ENCODE assay signal across 8 cellular contexts in the genomic region with DNA sequence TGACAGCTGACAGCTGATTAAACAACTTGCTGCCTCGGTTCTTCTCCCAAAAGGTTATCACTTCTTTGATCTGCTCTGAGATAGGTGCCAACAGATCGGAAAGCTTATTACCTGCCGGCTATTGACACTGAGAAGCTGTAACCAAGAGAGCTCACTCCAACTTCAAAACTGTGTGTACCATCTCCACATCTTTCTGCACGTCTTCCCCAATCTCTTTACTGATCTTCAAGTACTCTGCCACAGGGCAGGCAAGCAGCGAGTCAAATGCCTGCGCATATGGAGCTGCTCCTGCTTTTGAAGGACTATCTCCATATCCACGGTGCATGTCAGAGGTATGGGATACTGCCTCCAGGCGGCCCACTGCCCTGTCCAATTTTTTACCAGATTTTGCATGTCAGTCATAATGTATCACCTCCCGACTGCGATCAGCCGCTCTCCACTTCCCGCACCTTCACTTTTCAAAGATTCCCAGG. TPM values are rescaled to one million over a fixed set of nuclear protein-coding genes. Genes with fewer than 3 reads are reported as not detected.
DNase-seq lines count a peak whose midpoint lies in the region; ATAC-seq and TF ChIP-seq lines count a peak whose summit lies in the region.

No MANE protein-coding gene starts in this region.

- H3K27me3 ChIP-seq in PC-9 (ENCODE audit: insufficient read depth, low read depth) (peaks cover 22% of the 10 kb centered on the region; the same call in 1 of the 2 replicates), skeletal muscle tissue (ENCODE audit: control insufficient read depth in 3 of 3, insufficient read depth in 3 of 3, low read length in 3 of 3) (no peaks in the 10 kb centered on the region)

- peak overlapping the region in 2 of 3 donors; percentile 65 to 85 for H3K9ac ChIP-seq in skeletal muscle tissue (ENCODE audit: low read depth in 1 of 3, low read length in 3 of 3)

- peak overlapping the region; percentile 89; the same call in 1 of the 2 replicates for H2AFZ ChIP-seq in PC-9

- TF ChIP-seq CTCF in PC-9 (conservative IDR thresholded peaks at IDR 0.05) (no peak), foreskin fibroblast (IDR thresholded peaks at IDR 0.05; ENCODE audit: low read depth, low read length) (no peak), mucosa of descending colon (IDR thresholded peaks at IDR 0.05) (no peak)

- H3K4me1 Mint-ChIP-seq in activated T-cell treated with anti-CD3 and anti-CD28 coated beads, Interleukin-2, amount 50 U/mL, for 72 hours (ENCODE audit: low read depth), result peaks cover 34% of the 10 kb centered on the region

- H3K79me2 ChIP-seq in PC-9 (ENCODE audit: low read depth), result no peaks in the 10 kb centered on the region

- peaks cover 6% of the 10 kb centered on the region; the same call in 1 of the 2 replicates for H3K4me1 ChIP-seq in PC-9 (replicated peaks; ENCODE audit: insufficient read depth)
- H3K4me1 ChIP-seq in skeletal muscle tissue (ENCODE audit: control insufficient read depth in 3 of 3, insufficient read depth in 3 of 3, low read length in 3 of 3), result peaks cover 6 to 11% (median 11%) of the 10 kb centered on the region in 3 donors
- peaks cover 4% of the 10 kb centered on the region for H3K4me1 ChIP-seq in mucosa of descending colon (ENCODE audit: low read depth)

- H3K36me3 ChIP-seq in PC-9 (ENCODE audit: low read depth), result peaks cover 7% of the 10 kb centered on the region; the same call in 1 of the 2 replicates
- H3K36me3 ChIP-seq in skeletal muscle tissue (ENCODE audit: control insufficient read depth in 3 of 3, insufficient read depth in 3 of 3, low read length in 3 of 3), result peaks cover 10 to 20% (median 19%) of the 10 kb centered on the region in 3 donors
- no peaks in the 10 kb centered on the region for H3K36me3 ChIP-seq in mucosa of descending colon (ENCODE audit: low read depth)

- H3K9me3 ChIP-seq in PC-9 (ENCODE audit: insufficient read depth, low read depth) (peaks cover 8% of the 10 kb centered on the region; the same call in 1 of the 2 replicates), skeletal muscle tissue (ENCODE audit: control insufficient read depth in 3 of 3, low read length in 3 of 3) (no peaks in the 10 kb centered on the region), mucosa of descending colon (no peaks in the 10 kb centered on the region)

- peaks cover 0 to 8% of the 10 kb centered on the region in 2 donors for H3K9me3 Mint-ChIP-seq in activated T-cell treated with anti-CD3 and anti-CD28 coated beads, Interleukin-2, amount 50 U/mL, for 72 hours

- H3F3A ChIP-seq in PC-9 (ENCODE audit: insufficient read depth, low read depth), result no peaks in the 10 kb centered on the region

- H3K27ac ChIP-seq in PC-9, result no peak overlapping the region
- no peak overlapping the region for H3K27ac ChIP-seq in skeletal muscle tissue (ENCODE audit: low read depth, low read length)

- POLR2A ChIA-PET in PC-9 (lab: Charles Lee; ENCODE audit: unreplicated experiment), result no interaction called here

- peaks cover 16 to 23% of the 10 kb centered on the region in 2 donors for H3K36me3 Mint-ChIP-seq in activated T-cell treated with anti-CD3 and anti-CD28 coated beads, Interleukin-2, amount 50 U/mL, for 72 hours (ENCODE audit: insufficient read depth in 2 of 2)

- H3K4me2 ChIP-seq in PC-9, result peak overlapping the region; percentile 91

- H3K4me3 Mint-ChIP-seq in activated T-cell treated with anti-CD3 and anti-CD28 coated beads, Interleukin-2, amount 50 U/mL, for 72 hours, result peak overlapping the region; percentile 71 to 83

- CTCF ChIA-PET in PC-9 (lab: Charles Lee), result no interaction called here

- BruUV-seq in PC-9 (replicated peaks; lab: Mats Ljungman, UMichigan), result no TSS peak

- no peaks in the 10 kb centered on the region for H3K27me3 Mint-ChIP-seq in activated T-cell treated with anti-CD3 and anti-CD28 coated beads, Interleukin-2, amount 50 U/mL, for 72 hours (ENCODE audit: low read depth)

- ATAC-seq in activated T-cell treated with anti-CD3 and anti-CD28 coated beads, Interleukin-2, amount 50 U/mL, for 72 hours (replicated peaks in 1 of 2), result peak in 1 of 2 donors; percentile 44
- ATAC-seq in HG03139 (IDR thresholded peaks at IDR 0.05; ENCODE audit: unreplicated experiment) (no peak), mucosa of descending colon (no peak)

- H3K4me3 ChIP-seq in PC-9 (peak overlapping the region; percentile 85), foreskin fibroblast (ENCODE audit: low read depth in 1 of 2, low read length in 2 of 2) (peak overlapping the region; percentile 59 to 75), skeletal muscle tissue (ENCODE audit: low read length in 3 of 3) (peak overlapping the region; percentile 81 to 87 (median 82)), mucosa of descending colon (no peak overlapping the region)

- H3K27ac Mint-ChIP-seq in activated T-cell treated with anti-CD3 and anti-CD28 coated beads, Interleukin-2, amount 50 U/mL, for 72 hours, result peak overlapping the region; percentile 29

- H4K20me1 ChIP-seq in PC-9 (ENCODE audit: insufficient read depth), result no peaks in the 10 kb centered on the region

- DNase-seq in activated T-cell treated with anti-CD3 and anti-CD28 coated beads, Interleukin-2, amount 50 U/mL, for 72 hours, result no peak
- no peak for DNase-seq in activated T-cell treated with anti-CD3 and anti-CD28 coated beads, Interleukin-2, amount 50 U/mL, for 48 hours
- DNase-seq in PC-9 (no peak), foreskin fibroblast (no peak), SW 1271 (lab: John Stamatoyannopoulos, UW) (no peak), mucosa of descending colon (no peak)

- H3K9me2 ChIP-seq in PC-9 (ENCODE audit: insufficient read depth), result no peaks in the 10 kb centered on the region

- intact Hi-C loops in PC-9 (cut with micrococcal nuclease; ENCODE audit: unreplicated experiment) (loop anchor here (1.0 kb wide), 1 partner anchor 42 kb away; a partner anchor contains a TSS), mucosa of descending colon (cut with DNase I, micrococcal nuclease) (no loop called here)

RNA-seq across cellular contexts. Expression of a gene that starts 0.4 kb away (rescaled TPM):
- total RNA-seq in activated T-cell treated with anti-CD3 and anti-CD28 coated beads, Interleukin-2, amount 50 U/mL, for 72 hours, result 1 to 10 TPM; 2.8 to 4.6 TPM
- 2.1 and 3.7 TPM in 2 replicates for total RNA-seq in PC-9 (2021)
- total RNA-seq in skeletal muscle tissue, result 3.7 TPM
- 1 to 10 TPM; 2.4 to 5.8 (median 4.3) TPM for total RNA-seq in mucosa of descending colon

RNA-seq across cellular contexts. Expression of a gene that starts 31.5 kb away (rescaled TPM):
- total RNA-seq in activated T-cell treated with anti-CD3 and anti-CD28 coated beads, Interleukin-2, amount 50 U/mL, for 72 hours, result 1 to 10 TPM; 1.3 to 2.6 TPM
- total RNA-seq in PC-9 (2021), result 3.3 and 3.7 TPM in 2 replicates
- 9.4 TPM for total RNA-seq in skeletal muscle tissue
- 1 to 10 TPM; 1.5 to 3.7 (median 1.9) TPM for total RNA-seq in mucosa of descending colon

RNA-seq across cellular contexts. Expression of a gene that starts 42.8 kb away (rescaled TPM):
- total RNA-seq in activated T-cell treated with anti-CD3 and anti-CD28 coated beads, Interleukin-2, amount 50 U/mL, for 72 hours, result 10 to 100 TPM; 12.4 to 18.0 TPM
- total RNA-seq in PC-9 (2021) (9.8 and 16.8 TPM in 2 replicates), skeletal muscle tissue (50.1 TPM), mucosa of descending colon (10 to 100 TPM; 10.6 to 46.5 (median 14.8) TPM)
